Comparison of ENCODE assay signal across 14 cellular contexts in the genomic region with DNA sequence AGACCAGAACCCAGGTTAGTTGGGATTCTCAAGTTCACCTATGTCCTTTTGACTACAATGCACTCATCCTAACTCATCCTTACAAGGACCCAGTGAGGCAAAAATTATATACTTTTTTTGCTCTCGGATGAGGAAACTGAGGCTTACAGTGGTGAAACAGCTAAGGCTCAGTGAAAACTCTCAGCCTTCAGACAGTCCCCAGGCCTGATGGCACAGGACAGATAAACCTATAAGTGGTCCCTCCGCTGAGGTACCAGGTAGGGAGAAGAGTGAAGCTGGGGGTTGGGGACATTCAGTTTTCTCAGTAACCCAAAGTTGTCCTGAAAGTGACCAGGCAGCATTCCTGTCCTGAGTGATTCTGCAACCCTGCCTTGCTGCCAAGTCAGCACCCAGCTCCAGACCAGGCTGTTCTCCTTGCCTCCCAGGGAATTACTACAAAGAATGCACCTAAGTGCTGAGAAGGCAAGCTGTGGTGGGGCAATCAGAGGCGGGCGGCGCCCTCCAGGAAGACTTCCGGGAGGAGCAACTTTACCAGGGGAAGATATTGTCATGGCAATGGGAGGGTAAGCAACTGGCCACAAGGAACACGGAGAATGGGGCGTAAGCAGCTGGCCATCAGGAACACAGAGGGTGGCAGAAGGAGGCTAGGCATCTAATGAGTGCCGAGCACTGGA. TPM values are rescaled to one million over a fixed set of nuclear protein-coding genes. Genes with fewer than 3 reads are reported as not detected.
DNase-seq lines count a peak whose midpoint lies in the region; ATAC-seq and TF ChIP-seq lines count a peak whose summit lies in the region.
"Had no signal": no experiment of that assay in that cellular context is flagged by ENCODE, and none has a peak within 500 bp of the region (broad histone marks: within the 10 kb centered on the region; RNA-seq: fewer than 3 reads in every experiment).

No MANE protein-coding gene starts in this region.

- H3K9me3 Mint-ChIP-seq in HFFc6 = no peaks in the 10 kb centered on the region

- peak in 1 of 3 donors; percentile 28 for TF ChIP-seq POLR2A in body of pancreas (IDR thresholded peaks at IDR 0.05)

- H3K9ac ChIP-seq in stomach smooth muscle (ENCODE audit: low read length in 2 of 2) = peak overlapping the region; percentile 7 to 42

- TF ChIP-seq CTCF in HFFc6 (IDR thresholded peaks at IDR 0.05) = no peak
- no peak for TF ChIP-seq CTCF in body of pancreas (IDR thresholded peaks at IDR 0.05)

- no peaks in the 10 kb centered on the region for H3K36me3 Mint-ChIP-seq in HFFc6 (ENCODE audit: low read depth)

- H3K36me3 ChIP-seq in body of pancreas (replicated peaks in 1 of 2; ENCODE audit: insufficient read depth in 1 of 2, low read depth in 2 of 2) (no peaks in the 10 kb centered on the region), stomach smooth muscle (ENCODE audit: control insufficient read depth in 2 of 2, insufficient read depth in 2 of 2, low read length in 2 of 2) (peaks cover 16% of the 10 kb centered on the region in 2 donors)

- peak; percentile 34 for ATAC-seq in body of pancreas
- no peak for ATAC-seq in HG03354 (IDR thresholded peaks at IDR 0.05; ENCODE audit: poor library complexity, severe bottlenecking, unreplicated experiment)
- ATAC-seq: sciatic nerve had no signal

- H3K4me3 ChIP-seq in body of pancreas (no peak overlapping the region), stomach smooth muscle (ENCODE audit: low read length in 2 of 2) (peak overlapping the region in 1 of 2 donors; percentile 22)

- H3K27ac ChIP-seq in body of pancreas = peak overlapping the region; percentile 41 to 73 (median 51)
- peak overlapping the region; percentile 37 for H3K27ac ChIP-seq in stomach smooth muscle (ENCODE audit: low read length)
- H3K27ac ChIP-seq: HL-60 had no signal

- DNase-seq in HFFc6 = peak; percentile 50
- DNase-seq in body of pancreas = peak; percentile 45 to 77 (median 62)
- peak; percentile 87 for DNase-seq in kidney tubule cell (ENCODE audit: low spot score)
- no peak for DNase-seq in COLO668 (lab: John Stamatoyannopoulos, UW; ENCODE audit: unreplicated experiment)
- DNase-seq in NCI-H345 treated with DMSO at 0.1 percent for 48 hours (lab: John Stamatoyannopoulos, UW; ENCODE audit: unreplicated experiment) = no peak
- DNase-seq: activated CD4-positive, alpha-beta T cell treated with anti-CD3 and anti-CD28 coated beads for 1 hour; dermis blood vessel endothelial cell; DMS79; NCI-H187 treated with DMSO at 0.1 percent for 48 hours had no signal

- H3K4me1 Mint-ChIP-seq in HFFc6 (ENCODE audit: low read depth) = peaks cover 60% of the 10 kb centered on the region

- peaks cover 73% of the 10 kb centered on the region for H3K4me1 ChIP-seq in body of pancreas
- H3K4me1 ChIP-seq in stomach smooth muscle (ENCODE audit: control insufficient read depth, insufficient read depth, low read length) = peaks cover 85% of the 10 kb centered on the region

- H3K27ac Mint-ChIP-seq in HFFc6 = peak overlapping the region; percentile 78

- H3K9me3 ChIP-seq in body of pancreas (no peaks in the 10 kb centered on the region), stomach smooth muscle (ENCODE audit: control insufficient read depth in 2 of 2, low read length in 2 of 2) (no peaks in the 10 kb centered on the region)

- intact Hi-C loops in body of pancreas (cut with DNase I) = no loop called here

- no peak overlapping the region; the same call in 1 of the 2 replicates for H3K4me3 Mint-ChIP-seq in HFFc6

- H3K27me3 ChIP-seq in body of pancreas (no peaks in the 10 kb centered on the region), stomach smooth muscle (ENCODE audit: control insufficient read depth in 1 of 2, insufficient read depth in 2 of 2, low read length in 2 of 2) (no peaks in the 10 kb centered on the region)

- WGBS in body of pancreas, 2 donors = 45 to 68% methylated on average over 9 of the region's 9 CpGs

- H3K27me3 Mint-ChIP-seq in HFFc6 (ENCODE audit: insufficient read depth) = peaks cover 34% of the 10 kb centered on the region

RNA-seq across cellular contexts. Expression of gene TENT5B, which starts 4.6 kb away (rescaled TPM):
- 1 to 10 TPM; 3.1 to 5.5 (median 3.6) TPM for total RNA-seq in HFFc6 (2021; fragmentation: NEBNext Ultra II Directional; extraction: Animal tissue kit (Norgen Biotek cat#: 25700))
- total RNA-seq in body of pancreas = 1 to 10 TPM; 2.6 to 3.9 TPM

RNA-seq across cellular contexts. Expression of gene TRNP1, which starts 14.6 kb away (rescaled TPM):
- 100 to 1,000 TPM; 203 to 241 (median 217) TPM for total RNA-seq in HFFc6 (2021; fragmentation: NEBNext Ultra II Directional; extraction: Animal tissue kit (Norgen Biotek cat#: 25700))
- total RNA-seq in body of pancreas = 10 to 100 TPM; 17.1 to 32.6 TPM

RNA-seq across cellular contexts. Expression of gene KDF1, which starts 47.8 kb away (rescaled TPM):
- total RNA-seq in HFFc6 (2021; fragmentation: NEBNext Ultra II Directional; extraction: Animal tissue kit (Norgen Biotek cat#: 25700)) = not detected
- 10 to 100 TPM; 13.8 to 18.7 TPM for total RNA-seq in body of pancreas
- total RNA-seq: dermis blood vessel endothelial cell, RPMI7951, sciatic nerve had no signal

Comparison
In these comparisons a context has a peak if more than half of its experiments do, and no peak if none do; other contexts are left out.
1. DNase-seq: peak in HFFc6 (single experiment), body of pancreas (4 of 4) and kidney tubule cell (single experiment); none in COLO668 (single experiment) and NCI-H345 treated with DMSO at 0.1 percent for 48 hours (single experiment).
2. RNA of gene TRNP1, which starts 14.6 kb away (total RNA-seq): 203 to 241 TPM in HFFc6; 17.1 to 32.6 TPM in body of pancreas; every median in the first group is over 4 times any median in the second.
3. RNA of gene KDF1, which starts 47.8 kb away (total RNA-seq): 13.8 to 18.7 TPM in body of pancreas; not detected in HFFc6; every median in the first group is over 10 times any median in the second.